In the genomic region with DNA sequence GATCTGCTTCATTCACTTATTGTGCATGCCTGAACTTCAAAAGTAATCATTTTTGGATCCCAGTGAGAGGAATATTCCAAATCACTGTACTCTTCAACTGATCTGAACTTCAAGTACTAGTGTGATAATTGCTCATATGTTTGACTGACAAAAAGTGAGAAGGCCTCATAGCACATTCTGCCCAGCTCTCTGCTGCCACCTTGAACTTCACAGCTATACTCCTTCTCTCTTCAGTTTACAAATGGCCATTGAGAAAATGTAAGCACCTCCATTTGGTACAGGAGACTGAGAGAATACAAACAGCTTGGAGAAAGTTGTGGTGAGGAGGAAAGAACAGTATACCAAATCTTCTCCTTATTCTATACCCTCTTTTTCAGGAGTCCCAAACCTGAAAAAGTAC, we compare ENCODE assay signal across 17 cellular contexts.
DNase-seq lines count a peak whose midpoint lies in the region; ATAC-seq and TF ChIP-seq lines count a peak whose summit lies in the region.
"Had no signal": no experiment of that assay in that cellular context is flagged by ENCODE, and none has a peak within 500 bp of the region (broad histone marks: within the 10 kb centered on the region; RNA-seq: fewer than 3 reads in every experiment).

No MANE protein-coding gene starts in this region.

- no peaks in the 10 kb centered on the region for H3K79me2 ChIP-seq in MM.1S (ENCODE audit: low read length)

- H3K27me3 Mint-ChIP-seq in activated naive CD4-positive, alpha-beta T cell treated with anti-CD3 and anti-CD28 coated beads for 36 hours (ENCODE audit: low read depth): no peaks in the 10 kb centered on the region

- no peaks in the 10 kb centered on the region for H3F3A ChIP-seq in MM.1S (ENCODE audit: insufficient read depth, low read length)

- H3K4me1 Mint-ChIP-seq in activated naive CD4-positive, alpha-beta T cell treated with anti-CD3 and anti-CD28 coated beads for 36 hours (ENCODE audit: low read depth): no peaks in the 10 kb centered on the region
- H3K4me1 Mint-ChIP-seq: stimulated activated effector memory CD8-positive, alpha-beta T cell treated with anti-CD3 and anti-CD28 coated beads, Interleukin-12 subunit alpha, Interleukin-12 subunit beta, amount 100 ng/mL, for 72 hours had no signal

- H3K27me3 ChIP-seq in MM.1S (replicated peaks; ENCODE audit: insufficient read depth, low read length): no peaks in the 10 kb centered on the region
- H3K27me3 ChIP-seq in lower lobe of right lung (ENCODE audit: low read depth): no peaks in the 10 kb centered on the region

- no peaks in the 10 kb centered on the region for H3K9me3 Mint-ChIP-seq in activated naive CD4-positive, alpha-beta T cell treated with anti-CD3 and anti-CD28 coated beads for 36 hours

- no peaks in the 10 kb centered on the region for H4K20me1 ChIP-seq in MM.1S (ENCODE audit: insufficient read depth, low read length)

- ATAC-seq in lower lobe of right lung: no peak
- no peak for ATAC-seq in HG02973 (IDR thresholded peaks at IDR 0.05; ENCODE audit: unreplicated experiment)
- ATAC-seq: psoas muscle; stimulated activated effector memory CD8-positive, alpha-beta T cell treated with anti-CD3 and anti-CD28 coated beads, Interleukin-12 subunit alpha, Interleukin-12 subunit beta, amount 100 ng/mL, for 72 hours had no signal

- in situ Hi-C loops in astrocyte of the cerebellum (cut with HindIII; ENCODE audit: low sequenced_read_pairs): no loop called here

- H3K9ac ChIP-seq in MM.1S (ENCODE audit: low read length): no peak overlapping the region

- H3K4me1 ChIP-seq in MM.1S (ENCODE audit: low read length) (no peaks in the 10 kb centered on the region), lower lobe of right lung (no peaks in the 10 kb centered on the region)
- H3K4me1 ChIP-seq: psoas muscle had no signal

- intact Hi-C loops in lower lobe of right lung (cut with DNase I): no loop called here
- intact Hi-C loops in activated naive CD4-positive, alpha-beta T cell treated with anti-CD3 and anti-CD28 coated beads for 36 hours (cut with micrococcal nuclease): no loop called here

- H3K36me3 ChIP-seq in MM.1S (replicated peaks; ENCODE audit: insufficient read depth, low read length) (no peaks in the 10 kb centered on the region), lower lobe of right lung (no peaks in the 10 kb centered on the region)

- H3K9me2 ChIP-seq in MM.1S (replicated peaks; ENCODE audit: insufficient read depth, low read length): no peaks in the 10 kb centered on the region

- H3K27ac ChIP-seq in MM.1S (ENCODE audit: low read length) (no peak overlapping the region), lower lobe of right lung (no peak overlapping the region)
- H3K27ac ChIP-seq: psoas muscle had no signal

- no peaks in the 10 kb centered on the region for H3K9me3 ChIP-seq in MM.1S (replicated peaks; ENCODE audit: insufficient read depth, low read length)
- H3K9me3 ChIP-seq in lower lobe of right lung: no peaks in the 10 kb centered on the region
- H3K9me3 ChIP-seq: psoas muscle had no signal

- TF ChIP-seq CTCF in MM.1S (IDR thresholded peaks at IDR 0.05; ENCODE audit: low read length) (peak; percentile 21), astrocyte of the cerebellum (IDR thresholded peaks at IDR 0.05; ENCODE audit: low read depth, low read length, missing control alignments) (peak; percentile 35), lower lobe of right lung (IDR thresholded peaks at IDR 0.05) (peak; percentile 7)

- no peak overlapping the region for H3K4me3 ChIP-seq in MM.1S (ENCODE audit: low read length)
- H3K4me3 ChIP-seq in astrocyte of the cerebellum (ENCODE audit: low read depth, low read length): no peak overlapping the region
- H3K4me3 ChIP-seq in lower lobe of right lung: no peak overlapping the region
- H3K4me3 ChIP-seq: psoas muscle had no signal

- no peak overlapping the region for H2AFZ ChIP-seq in MM.1S (ENCODE audit: low read length)

- CTCF ChIA-PET in activated naive CD4-positive, alpha-beta T cell treated with anti-CD3 and anti-CD28 coated beads for 36 hours (lab: Charles Lee): no interaction called here

- no peaks in the 10 kb centered on the region for H3K36me3 Mint-ChIP-seq in activated naive CD4-positive, alpha-beta T cell treated with anti-CD3 and anti-CD28 coated beads for 36 hours (ENCODE audit: low read depth)
- H3K36me3 Mint-ChIP-seq: stimulated activated effector memory CD8-positive, alpha-beta T cell treated with anti-CD3 and anti-CD28 coated beads, Interleukin-12 subunit alpha, Interleukin-12 subunit beta, amount 100 ng/mL, for 72 hours had no signal

- H3K27ac Mint-ChIP-seq in activated naive CD4-positive, alpha-beta T cell treated with anti-CD3 and anti-CD28 coated beads for 36 hours: no peak overlapping the region
- H3K27ac Mint-ChIP-seq: activated T-helper 1 cell treated with anti-CD3 and anti-CD28 coated beads, Interleukin-12 subunit alpha, Interleukin-12 subunit beta, Interleukin-2, Interleukin-4 antibody, amounts not matched to agents 30 ng/mL and 10 ng/mL and 1 ng/mL, durations not matched to agents 14 hours and 24 hours and 36 hours; stimulated activated effector memory CD8-positive, alpha-beta T cell treated with anti-CD3 and anti-CD28 coated beads, Interleukin-12 subunit alpha, Interleukin-12 subunit beta, amount 100 ng/mL, for 72 hours had no signal

- DNase-seq in NCI-H1105 treated with DMSO at 0.1 percent for 48 hours (lab: John Stamatoyannopoulos, UW) (peak; percentile 3), NCI-H1105 (lab: John Stamatoyannopoulos, UW) (no peak), MM.1S (peak; percentile 7), astrocyte of the cerebellum (ENCODE audit: low read depth) (no peak), lower lobe of right lung (no peak), NCI-H187 treated with DMSO at 0.1 percent for 48 hours (lab: John Stamatoyannopoulos, UW) (no peak)
- DNase-seq in activated naive CD4-positive, alpha-beta T cell treated with anti-CD3 and anti-CD28 coated beads for 36 hours: no peak
- DNase-seq: activated CD4-positive, alpha-beta T cell treated with anti-CD3 and anti-CD28 coated beads for 4 hours; Calu3; caudate nucleus; GOT3; NCI-H1436; psoas muscle; stimulated activated CD4-positive, alpha-beta T cell treated with anti-CD3 and anti-CD28 coated beads, Interleukin-2, amount 100 ng/mL, for 48 hours had no signal

- H3K4me3 Mint-ChIP-seq in activated naive CD4-positive, alpha-beta T cell treated with anti-CD3 and anti-CD28 coated beads for 36 hours: no peak overlapping the region
- H3K4me3 Mint-ChIP-seq: activated T-helper 1 cell treated with anti-CD3 and anti-CD28 coated beads, Interleukin-12 subunit alpha, Interleukin-12 subunit beta, Interleukin-2, Interleukin-4 antibody, amounts not matched to agents 30 ng/mL and 10 ng/mL and 1 ng/mL, durations not matched to agents 14 hours and 24 hours and 36 hours; stimulated activated effector memory CD8-positive, alpha-beta T cell treated with anti-CD3 and anti-CD28 coated beads, Interleukin-12 subunit alpha, Interleukin-12 subunit beta, amount 100 ng/mL, for 72 hours had no signal

- no peak overlapping the region for H3K4me2 ChIP-seq in MM.1S (ENCODE audit: low read depth, low read length)

Comparison
In these comparisons a context has a peak if more than half of its experiments do, and no peak if none do; other contexts are left out.
1. DNase-seq: peak in NCI-H1105 treated with DMSO at 0.1 percent for 48 hours (single experiment) and MM.1S (single experiment); none in NCI-H1105 (single experiment), astrocyte of the cerebellum (single experiment), lower lobe of right lung (single experiment), activated naive CD4-positive, alpha-beta T cell treated with anti-CD3 and anti-CD28 coated beads for 36 hours (single experiment) and NCI-H187 treated with DMSO at 0.1 percent for 48 hours (single experiment).
2. Peak in every context shown above with its lines, with median percentiles within 50 percentile points of each other: CTCF ChIP-seq.